Comparison of ENCODE assay signal across 35 cellular contexts in the genomic region with DNA sequence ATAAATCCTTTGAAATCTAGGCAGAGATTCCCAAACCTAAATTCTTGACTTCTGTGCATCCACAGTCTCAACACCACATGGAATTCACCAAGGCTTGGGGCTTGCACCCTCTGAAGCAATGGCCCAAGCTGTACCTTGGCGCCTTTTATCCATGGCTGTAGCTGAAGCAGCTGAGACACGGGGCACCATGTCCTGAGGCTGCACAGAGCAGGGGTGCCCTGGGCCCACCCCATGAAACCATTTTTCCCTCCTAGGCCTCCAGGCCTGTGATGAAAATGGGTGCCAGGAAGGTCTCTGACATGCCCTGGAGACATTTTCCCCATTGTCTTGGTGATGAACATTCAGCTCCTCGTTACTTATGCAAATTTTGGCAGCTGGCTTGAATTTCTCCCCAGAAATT.
"Had no signal": no experiment of that assay in that cellular context is flagged by ENCODE, and none has a peak within 500 bp of the region (broad histone marks: within the 10 kb centered on the region; RNA-seq: fewer than 3 reads in every experiment).

No MANE protein-coding gene starts in this region.

- ATAC-seq: activated CD8-positive, alpha-beta T cell treated with anti-CD3 and anti-CD28 coated beads for 36 hours; activated naive CD4-positive, alpha-beta T cell treated with anti-CD3 and anti-CD28 coated beads, Interleukin-2, amount 50 U/mL, for 72 hours; activated T-cell treated with anti-CD3 and anti-CD28 coated beads, Interleukin-2, amount 50 U/mL, for 4 hours; activated T-cell treated with anti-CD3 and anti-CD28 coated beads, Interleukin-2, amount 50 U/mL, for 72 hours; activated T-helper 17 cell treated with anti-CD3 and anti-CD28 coated beads, Interleukin-2, amount 50 U/mL, for 72 hours; body of pancreas had no signal

- FAIRE-seq: astrocyte, TTC549 had no signal

- H3K4me3 ChIP-seq: adrenal gland, body of pancreas, breast epithelium had no signal

- H3K27me3 Mint-ChIP-seq: activated B cell treated with CpG ODN at 0.5 μM for 24 hours; activated CD4-positive, alpha-beta memory T cell treated with anti-CD3 and anti-CD28 coated beads for 36 hours; activated CD4-positive, alpha-beta T cell treated with anti-CD3 and anti-CD28 coated beads, Interleukin-2, amount 10 ng/mL, durations not matched to agents 24 days and 14 days; activated CD8-positive, alpha-beta T cell treated with anti-CD3 and anti-CD28 coated beads for 36 hours; activated naive CD8-positive, alpha-beta T cell treated with anti-CD3 and anti-CD28 coated beads for 36 hours; activated T-helper 17 cell treated with anti-CD3 and anti-CD28 coated beads, Interleukin-2, amount 50 U/mL, for 72 hours had no signal

- H3K4me1 ChIP-seq: adrenal gland, body of pancreas, breast epithelium had no signal

- H3K4me1 Mint-ChIP-seq: activated B cell treated with CpG ODN at 0.5 μM for 24 hours; activated CD4-positive, alpha-beta T cell treated with anti-CD3 and anti-CD28 coated beads, Interleukin-2, amount 10 ng/mL, durations not matched to agents 24 days and 14 days; activated naive CD8-positive, alpha-beta T cell treated with anti-CD3 and anti-CD28 coated beads for 36 hours; activated T-helper 17 cell treated with anti-CD3 and anti-CD28 coated beads, Interleukin-2, amount 50 U/mL, for 72 hours had no signal

- H3K4me3 Mint-ChIP-seq: activated B cell treated with CpG ODN at 0.5 μM for 24 hours; activated CD4-positive, alpha-beta memory T cell treated with anti-CD3 and anti-CD28 coated beads for 36 hours; activated CD4-positive, alpha-beta T cell treated with anti-CD3 and anti-CD28 coated beads, Interleukin-2, amount 10 ng/mL, durations not matched to agents 24 days and 14 days; activated CD8-positive, alpha-beta T cell treated with anti-CD3 and anti-CD28 coated beads for 36 hours; activated naive CD4-positive, alpha-beta T cell treated with anti-CD3 and anti-CD28 coated beads for 36 hours; activated naive CD8-positive, alpha-beta T cell treated with anti-CD3 and anti-CD28 coated beads for 36 hours; activated T-cell treated with anti-CD3 and anti-CD28 coated beads, Interleukin-2, amount 50 U/mL, for 4 hours; activated T-cell treated with anti-CD3 and anti-CD28 coated beads, Interleukin-2, amount 50 U/mL, for 72 hours; activated T-helper 1 cell treated with anti-CD3 and anti-CD28 coated beads, Interleukin-12 subunit alpha, Interleukin-12 subunit beta, Interleukin-2, Interleukin-4 antibody, amounts not matched to agents 30 ng/mL and 10 ng/mL and 1 ng/mL, durations not matched to agents 14 hours and 24 hours and 36 hours; activated T-helper 17 cell treated with anti-CD3 and anti-CD28 coated beads, Interleukin-2, amount 50 U/mL, for 72 hours; T-helper 2 cell treated with Interferon-gamma antibody and Interleukin-4, amounts not matched to agents 5 μg/mL and 100 μg/mL, for 36 hours had no signal

- H3K27ac Mint-ChIP-seq: activated B cell treated with CpG ODN at 0.5 μM for 24 hours; activated CD4-positive, alpha-beta memory T cell treated with anti-CD3 and anti-CD28 coated beads for 36 hours; activated CD4-positive, alpha-beta T cell treated with anti-CD3 and anti-CD28 coated beads, Interleukin-2, amount 10 ng/mL, durations not matched to agents 24 days and 14 days; activated CD8-positive, alpha-beta T cell treated with anti-CD3 and anti-CD28 coated beads for 36 hours; activated naive CD4-positive, alpha-beta T cell treated with anti-CD3 and anti-CD28 coated beads for 36 hours; activated naive CD4-positive, alpha-beta T cell treated with anti-CD3 and anti-CD28 coated beads, Interleukin-2, amount 50 U/mL, for 72 hours; activated naive CD8-positive, alpha-beta T cell treated with anti-CD3 and anti-CD28 coated beads for 36 hours; activated T-cell treated with anti-CD3 and anti-CD28 coated beads, Interleukin-2, amount 50 U/mL, for 72 hours; activated T-helper 1 cell treated with anti-CD3 and anti-CD28 coated beads, Interleukin-12 subunit alpha, Interleukin-12 subunit beta, Interleukin-2, Interleukin-4 antibody, amounts not matched to agents 30 ng/mL and 10 ng/mL and 1 ng/mL, durations not matched to agents 14 hours and 24 hours and 36 hours; activated T-helper 17 cell treated with anti-CD3 and anti-CD28 coated beads, Interleukin-2, amount 50 U/mL, for 72 hours; T-helper 2 cell treated with Interferon-gamma antibody and Interleukin-4, amounts not matched to agents 5 μg/mL and 100 μg/mL, for 36 hours had no signal

- H3K36me3 Mint-ChIP-seq: activated CD4-positive, alpha-beta memory T cell treated with anti-CD3 and anti-CD28 coated beads for 36 hours; activated naive CD4-positive, alpha-beta T cell treated with anti-CD3 and anti-CD28 coated beads, Interleukin-2, amount 50 U/mL, for 72 hours; activated naive CD8-positive, alpha-beta T cell treated with anti-CD3 and anti-CD28 coated beads for 36 hours had no signal

- DNase-seq: activated B cell treated with CpG ODN at 0.5 μM for 24 hours; activated CD4-positive, alpha-beta memory T cell treated with anti-CD3 and anti-CD28 coated beads for 36 hours; activated CD4-positive, alpha-beta T cell treated with anti-CD3 and anti-CD28 coated beads for 4 hours; activated CD4-positive, alpha-beta T cell treated with anti-CD3 and anti-CD28 coated beads, Interleukin-2, amount 10 ng/mL, durations not matched to agents 24 days and 14 days; activated CD4-positive, alpha-beta T cell treated with anti-CD3 and anti-CD28 coated beads, Interleukin-2, amount 50 U/mL, for 1 hour; activated CD4-positive, alpha-beta T cell treated with anti-CD3 and anti-CD28 coated beads, Interleukin-2, amount 50 U/mL, for 4 hours; activated CD4-positive, CD25-positive, alpha-beta regulatory T cell treated with anti-CD3 and anti-CD28 coated beads, Interleukin-2, amount 50 U/mL, for 72 hours; activated CD8-positive, alpha-beta memory T cell treated with anti-CD3 and anti-CD28 coated beads, Interleukin-2, amount 50 U/mL, for 4 hours; activated CD8-positive, alpha-beta T cell treated with anti-CD3 and anti-CD28 coated beads for 36 hours; activated effector memory CD4-positive, alpha-beta T cell treated with anti-CD3 and anti-CD28 coated beads, Interleukin-2, amount 50 U/mL, for 16 hours; activated gamma-delta T cell treated with Interleukin-2 at 50 U/mL for 16 hours; activated naive CD4-positive, alpha-beta T cell; activated naive CD4-positive, alpha-beta T cell treated with anti-CD3 and anti-CD28 coated beads for 36 hours; activated naive CD4-positive, alpha-beta T cell treated with anti-CD3 and anti-CD28 coated beads, Interleukin-2, amount 50 U/mL, for 16 hours; activated naive CD8-positive, alpha-beta T cell treated with anti-CD3 and anti-CD28 coated beads for 36 hours; activated T-cell treated with anti-CD3 and anti-CD28 coated beads for 4 hours; activated T-cell treated with anti-CD3 and anti-CD28 coated beads, Interleukin-2, amount 50 U/mL, for 1 hour; activated T-cell treated with anti-CD3 and anti-CD28 coated beads, Interleukin-2, amount 50 U/mL, for 4 hours; activated T-cell treated with anti-CD3 and anti-CD28 coated beads, Interleukin-2, amount 50 U/mL, for 72 hours; adrenal gland; amniotic stem cell; aorta; body of pancreas; brain microvascular endothelial cell; central memory CD4-positive, alpha-beta T cell; T-helper 2 cell; T-helper 9 cell had no signal

- H3K27me3 ChIP-seq: adrenal gland, body of pancreas, brain microvascular endothelial cell, breast epithelium had no signal

- H3K27ac ChIP-seq: adrenal gland, body of pancreas, brain microvascular endothelial cell, breast epithelium, VCaP had no signal

- H3K36me3 ChIP-seq: adrenal gland, brain microvascular endothelial cell, breast epithelium had no signal
